ENCODE assay signal across 18 cellular contexts in genomic region chr14:101008631-101009336, GRCh38.
A peak's percentile ranks its signal among the peaks of the same experiment; 100 is the strongest.
DNase-seq lines count a peak whose midpoint lies in the region; ATAC-seq lines count a peak whose summit lies in the region.
"Had no signal": no experiment of that assay in that cellular context is flagged by ENCODE, and none has a peak within 500 bp of the region (broad histone marks: within the 10 kb centered on the region; RNA-seq: fewer than 3 reads in every experiment).

No MANE protein-coding gene starts in this region.

- DNase-seq in G401 (ENCODE audit: low spot score) (peak; percentile 73), HT1080 (ENCODE audit: low read depth) (peak; percentile 27), fibroblast of peridontal ligament (ENCODE audit: extremely low read depth) (peak; percentile 6), cerebellar nuclear complex (lab: John Stamatoyannopoulos, UW) (no peak), NCI-H510A treated with DMSO at 0.1 percent for 48 hours (lab: John Stamatoyannopoulos, UW) (no peak), GF-D8 (lab: John Stamatoyannopoulos, UW) (no peak)
- no peak for DNase-seq in stimulated activated effector memory CD8-positive, alpha-beta T cell treated with anti-CD3 and anti-CD28 coated beads, Interleukin-12 subunit alpha, Interleukin-12 subunit beta, amount 100 ng/mL, for 72 hours (ENCODE audit: low spot score in 2 of 2)
- DNase-seq: activated CD8-positive, alpha-beta T cell treated with anti-CD3 and anti-CD28 coated beads, Interleukin-2, amount 10 ng/mL, durations not matched to agents 7 days and 5 days; activated naive CD8-positive, alpha-beta T cell treated with anti-CD3 and anti-CD28 coated beads, Interleukin-2, amount 50 U/mL, for 24 hours; activated T-cell treated with anti-CD3 and anti-CD28 coated beads, Interleukin-2, amount 50 U/mL, for 48 hours; HCEC 1CT; naive B cell; NCI-H1092 treated with DMSO at 0.1 percent for 48 hours; NCI-H748 treated with DMSO at 0.1 percent for 48 hours; PC-3 had no signal

- in situ Hi-C loops in G401 (cut with HindIII; ENCODE audit: low sequenced_read_pairs), result no loop called here

- H3K36me3 Mint-ChIP-seq in stimulated activated effector memory CD8-positive, alpha-beta T cell treated with anti-CD3 and anti-CD28 coated beads, Interleukin-12 subunit alpha, Interleukin-12 subunit beta, amount 100 ng/mL, for 72 hours, result no peaks in the 10 kb centered on the region

- H3K4me3 Mint-ChIP-seq in stimulated activated effector memory CD8-positive, alpha-beta T cell treated with anti-CD3 and anti-CD28 coated beads, Interleukin-12 subunit alpha, Interleukin-12 subunit beta, amount 100 ng/mL, for 72 hours, result no peak overlapping the region
- H3K4me3 Mint-ChIP-seq: activated CD8-positive, alpha-beta T cell treated with anti-CD3 and anti-CD28 coated beads, Interleukin-2, amount 10 ng/mL, durations not matched to agents 7 days and 5 days; activated naive CD8-positive, alpha-beta T cell treated with anti-CD3 and anti-CD28 coated beads, Interleukin-2, amount 50 U/mL, for 24 hours; T-helper 2 cell treated with Interferon-gamma antibody and Interleukin-4, amounts not matched to agents 5 μg/mL and 100 μg/mL, for 36 hours; WTC11 had no signal

- ATAC-seq in stimulated activated effector memory CD8-positive, alpha-beta T cell treated with anti-CD3 and anti-CD28 coated beads, Interleukin-12 subunit alpha, Interleukin-12 subunit beta, amount 100 ng/mL, for 72 hours, result peak; percentile 22
- ATAC-seq: activated CD8-positive, alpha-beta T cell treated with anti-CD3 and anti-CD28 coated beads, Interleukin-2, amount 10 ng/mL, durations not matched to agents 7 days and 5 days; activated naive CD8-positive, alpha-beta T cell treated with anti-CD3 and anti-CD28 coated beads, Interleukin-2, amount 50 U/mL, for 24 hours; esophagus mucosa; PC-3; WTC11 had no signal

- H3K27ac Mint-ChIP-seq in stimulated activated effector memory CD8-positive, alpha-beta T cell treated with anti-CD3 and anti-CD28 coated beads, Interleukin-12 subunit alpha, Interleukin-12 subunit beta, amount 100 ng/mL, for 72 hours, result no peak overlapping the region
- H3K27ac Mint-ChIP-seq: activated CD8-positive, alpha-beta T cell treated with anti-CD3 and anti-CD28 coated beads, Interleukin-2, amount 10 ng/mL, durations not matched to agents 7 days and 5 days; activated naive CD8-positive, alpha-beta T cell treated with anti-CD3 and anti-CD28 coated beads, Interleukin-2, amount 50 U/mL, for 24 hours; T-helper 2 cell treated with Interferon-gamma antibody and Interleukin-4, amounts not matched to agents 5 μg/mL and 100 μg/mL, for 36 hours; WTC11 had no signal

- H3K9me3 Mint-ChIP-seq in stimulated activated effector memory CD8-positive, alpha-beta T cell treated with anti-CD3 and anti-CD28 coated beads, Interleukin-12 subunit alpha, Interleukin-12 subunit beta, amount 100 ng/mL, for 72 hours, result peaks cover 5% of the 10 kb centered on the region
- H3K9me3 Mint-ChIP-seq: T-helper 2 cell treated with Interferon-gamma antibody and Interleukin-4, amounts not matched to agents 5 μg/mL and 100 μg/mL, for 36 hours had no signal

- no peaks in the 10 kb centered on the region for H3K4me1 Mint-ChIP-seq in stimulated activated effector memory CD8-positive, alpha-beta T cell treated with anti-CD3 and anti-CD28 coated beads, Interleukin-12 subunit alpha, Interleukin-12 subunit beta, amount 100 ng/mL, for 72 hours

Comparison
In these comparisons a context has a peak if more than half of its experiments do, and no peak if none do; other contexts are left out.
1. DNase-seq: peak in G401 (single experiment), HT1080 (single experiment) and fibroblast of peridontal ligament (single experiment); none in stimulated activated effector memory CD8-positive, alpha-beta T cell treated with anti-CD3 and anti-CD28 coated beads, Interleukin-12 subunit alpha, Interleukin-12 subunit beta, amount 100 ng/mL, for 72 hours (0 of 2), cerebellar nuclear complex (0 of 2), NCI-H510A treated with DMSO at 0.1 percent for 48 hours (single experiment) and GF-D8 (single experiment).